Comparison of ENCODE assay signal across 24 cellular contexts in the genomic region with DNA sequence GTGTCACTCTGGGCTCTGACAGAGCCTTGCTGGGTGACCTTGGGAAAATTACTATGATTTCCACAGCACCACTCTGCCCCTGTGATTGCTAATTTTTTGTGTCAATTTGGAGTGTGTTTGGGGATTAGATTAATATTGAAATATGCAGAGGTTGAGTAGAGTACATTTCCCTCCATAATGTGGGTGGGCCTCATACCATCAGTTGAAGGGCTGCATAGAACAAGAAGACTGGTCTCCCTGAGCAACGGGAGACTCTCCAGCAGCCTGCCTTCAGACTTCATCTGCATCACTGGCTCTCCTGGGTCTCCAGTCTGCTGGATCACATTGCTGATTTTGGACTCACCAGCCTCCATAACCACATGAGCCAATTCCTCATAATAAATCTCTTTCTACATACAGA.
"Had no signal": no experiment of that assay in that cellular context is flagged by ENCODE, and none has a peak within 500 bp of the region (broad histone marks: within the 10 kb centered on the region; RNA-seq: fewer than 3 reads in every experiment).

No MANE protein-coding gene starts in this region.

- H3K27me3 ChIP-seq: left lung had no signal

- H3K4me3 ChIP-seq: left lung, lung, psoas muscle, smooth muscle cell had no signal

- H3K27me3 Mint-ChIP-seq: activated naive CD4-positive, alpha-beta T cell treated with anti-CD3 and anti-CD28 coated beads, Interleukin-2, amount 10 ng/mL, durations not matched to agents 7 days and 5 days; T-helper 17 cell had no signal

- H3K4me2 ChIP-seq: smooth muscle cell had no signal

- H3K4me1 Mint-ChIP-seq: activated naive CD4-positive, alpha-beta T cell treated with anti-CD3 and anti-CD28 coated beads, Interleukin-2, amount 10 ng/mL, durations not matched to agents 7 days and 5 days; natural killer cell; T-helper 17 cell had no signal

- H3K36me3 Mint-ChIP-seq: activated naive CD4-positive, alpha-beta T cell treated with anti-CD3 and anti-CD28 coated beads, Interleukin-2, amount 10 ng/mL, durations not matched to agents 7 days and 5 days; natural killer cell had no signal

- H3K4me3 Mint-ChIP-seq: activated naive CD4-positive, alpha-beta T cell treated with anti-CD3 and anti-CD28 coated beads, Interleukin-2, amount 10 ng/mL, durations not matched to agents 7 days and 5 days; activated T-helper 1 cell treated with anti-CD3 and anti-CD28 coated beads, Interleukin-12 subunit alpha, Interleukin-12 subunit beta, Interleukin-2, Interleukin-4 antibody, amounts not matched to agents 30 ng/mL and 10 ng/mL and 1 ng/mL, durations not matched to agents 14 hours and 24 hours and 36 hours; natural killer cell; T-helper 17 cell had no signal

- H3K9me3 ChIP-seq: left lung, psoas muscle had no signal

- H3K9me3 Mint-ChIP-seq: activated naive CD4-positive, alpha-beta T cell treated with anti-CD3 and anti-CD28 coated beads, Interleukin-2, amount 10 ng/mL, durations not matched to agents 7 days and 5 days; activated T-helper 1 cell treated with anti-CD3 and anti-CD28 coated beads, Interleukin-12 subunit alpha, Interleukin-12 subunit beta, Interleukin-2, Interleukin-4 antibody, amounts not matched to agents 30 ng/mL and 10 ng/mL and 1 ng/mL, durations not matched to agents 14 hours and 24 hours and 36 hours; natural killer cell had no signal

- H3K4me1 ChIP-seq: foreskin keratinocyte, psoas muscle had no signal

- ATAC-seq: activated CD4-positive, CD25-positive, alpha-beta regulatory T cell treated with anti-CD3 and anti-CD28 coated beads, Interleukin-2, amount 50 U/mL, for 24 hours; esophagus mucosa; foreskin keratinocyte; left lung; natural killer cell; psoas muscle; T-helper 17 cell had no signal

- H3K27ac Mint-ChIP-seq: activated naive CD4-positive, alpha-beta T cell treated with anti-CD3 and anti-CD28 coated beads, Interleukin-2, amount 10 ng/mL, durations not matched to agents 7 days and 5 days; activated T-helper 1 cell treated with anti-CD3 and anti-CD28 coated beads, Interleukin-12 subunit alpha, Interleukin-12 subunit beta, Interleukin-2, Interleukin-4 antibody, amounts not matched to agents 30 ng/mL and 10 ng/mL and 1 ng/mL, durations not matched to agents 14 hours and 24 hours and 36 hours; natural killer cell; T-helper 17 cell had no signal

- H3K27ac ChIP-seq: foreskin keratinocyte, left lung, psoas muscle, WERI-Rb-1 had no signal

- H3K36me3 ChIP-seq: left lung, WERI-Rb-1 had no signal

- DNase-seq: activated CD4-positive, alpha-beta T cell treated with anti-CD3 and anti-CD28 coated beads for 48 hours; activated CD4-positive, alpha-beta T cell treated with anti-CD3 and anti-CD28 coated beads, Interleukin-2, amount 50 U/mL, for 48 hours; activated CD8-positive, alpha-beta memory T cell treated with anti-CD3 and anti-CD28 coated beads, Interleukin-2, amount 50 U/mL, for 4 hours; activated effector memory CD4-positive, alpha-beta T cell treated with anti-CD3 and anti-CD28 coated beads, Interleukin-2, amount 50 U/mL, for 16 hours; activated naive CD4-positive, alpha-beta T cell treated with anti-CD3 and anti-CD28 coated beads, Interleukin-2, amount 10 ng/mL, durations not matched to agents 7 days and 5 days; activated T-cell treated with anti-CD3 and anti-CD28 coated beads, Interleukin-2, amount 50 U/mL, for 1 hour; amniotic stem cell; central memory CD4-positive, alpha-beta T cell; foreskin keratinocyte; left lung; mesendoderm; natural killer cell; psoas muscle; stimulated activated CD4-positive, alpha-beta T cell treated with anti-CD3 and anti-CD28 coated beads, Interleukin-15, amount 100 ng/mL, for 24 hours; stimulated activated CD4-positive, alpha-beta T cell treated with anti-CD3 and anti-CD28 coated beads, Interleukin-2, amount 100 ng/mL, for 24 hours; stimulated activated naive CD4-positive, alpha-beta T cell; T-helper 17 cell; T1000; WERI-Rb-1 had no signal
